16 cellular contexts compared by ENCODE assay signal in genomic region chr20:50378170-50379000, GRCh38.
A peak's percentile ranks its signal among the peaks of the same experiment; 100 is the strongest.
DNase-seq lines count a peak whose midpoint lies in the region; ATAC-seq, FAIRE-seq and TF ChIP-seq lines count a peak whose summit lies in the region.
"Had no signal": no experiment of that assay in that cellular context is flagged by ENCODE, and none has a peak within 500 bp of the region (broad histone marks: within the 10 kb centered on the region; RNA-seq: fewer than 3 reads in every experiment).

No MANE protein-coding gene starts in this region.

- no peaks in the 10 kb centered on the region for H4K20me1 ChIP-seq in HepG2 (ENCODE audit: insufficient read depth, low read length)

- H3K79me2 ChIP-seq in HepG2 (ENCODE audit: insufficient read depth, low read length): no peaks in the 10 kb centered on the region

- H3K36me3 ChIP-seq in RWPE2 (ENCODE audit: low read depth) (no peaks in the 10 kb centered on the region), HepG2 (replicated peaks in 1 of 2; ENCODE audit: control insufficient read depth in 1 of 2, insufficient read depth in 2 of 2, low read length in 2 of 2) (no peaks in the 10 kb centered on the region), skeletal muscle satellite cell (ENCODE audit: insufficient read depth, low read length) (no peaks in the 10 kb centered on the region), H7 (replicated peaks; ENCODE audit: control insufficient read depth, insufficient read depth, low read length) (no peaks in the 10 kb centered on the region)

- ATAC-seq in RWPE2 (ENCODE audit: low read depth) (no peak), HepG2 (no peak), GM19455 (IDR thresholded peaks at IDR 0.05; ENCODE audit: unreplicated experiment) (no peak), T-helper 17 cell (no peak)

- H2AFZ ChIP-seq in HepG2 (ENCODE audit: low read length): no peak overlapping the region

- in situ Hi-C loops in HepG2 (cut with HindIII; ENCODE audit: extremely low pct_ligation_motif_present, low pct_unique_long_range_greater_than_20kb): no loop called here

- H3K27me3 ChIP-seq in AG04450 (ENCODE audit: control insufficient read depth, insufficient read depth, low read length): no peaks in the 10 kb centered on the region
- H3K27me3 ChIP-seq in RWPE2 (ENCODE audit: insufficient read depth, poor library complexity, severe bottlenecking): no peaks in the 10 kb centered on the region
- H3K27me3 ChIP-seq in HepG2 (ENCODE audit: control insufficient read depth in 1 of 2, insufficient read depth in 2 of 2, low read length in 2 of 2): no peaks in the 10 kb centered on the region
- H3K27me3 ChIP-seq in skeletal muscle satellite cell (ENCODE audit: control insufficient read depth, insufficient read depth, low read length): no peaks in the 10 kb centered on the region
- no peaks in the 10 kb centered on the region for H3K27me3 ChIP-seq in H7 (ENCODE audit: control insufficient read depth, insufficient read depth, low read length)

- H3K4me1 ChIP-seq in RWPE2 (ENCODE audit: insufficient read depth, poor library complexity, severe bottlenecking): peaks cover 45% of the 10 kb centered on the region
- H3K4me1 ChIP-seq in HepG2 (ENCODE audit: insufficient read depth, low read length): peaks cover 86% of the 10 kb centered on the region
- H3K4me1 ChIP-seq in skeletal muscle satellite cell (ENCODE audit: control insufficient read depth, insufficient read depth, low read length): peaks cover 24% of the 10 kb centered on the region

- intact Hi-C loops in HepG2 (cut with micrococcal nuclease; ENCODE audit: unreplicated experiment): no loop called here

- H3K4me2 ChIP-seq in HepG2 (ENCODE audit: low read depth, low read length) (peak overlapping the region; percentile 36), skeletal muscle satellite cell (ENCODE audit: low read length) (peak overlapping the region; percentile 61)

- TF ChIP-seq POLR2A in HepG2 (IDR thresholded peaks at IDR 0.05; ENCODE audit: insufficient read depth in 1 of 2, low read depth in 2 of 2, low read length in 2 of 2): no peak

- no peaks in the 10 kb centered on the region for H3K36me3 Mint-ChIP-seq in T-helper 17 cell (ENCODE audit: low read depth)
- H3K36me3 Mint-ChIP-seq: IgD-negative memory B cell had no signal

- peak overlapping the region; percentile 27 for H3K4me3 ChIP-seq in AG04450 (ENCODE audit: low read depth, low read length)
- H3K4me3 ChIP-seq in RWPE2 (ENCODE audit: severe bottlenecking): no peak overlapping the region
- H3K4me3 ChIP-seq in HepG2 (replicated peaks in 1 of 3; ENCODE audit: insufficient read depth in 1 of 3, low read depth in 2 of 3, low read length in 3 of 3): no peak overlapping the region
- H3K4me3 ChIP-seq in skeletal muscle satellite cell (ENCODE audit: low read length): no peak overlapping the region
- H3K4me3 ChIP-seq in H7 (ENCODE audit: insufficient read depth, low read depth, low read length): no peak overlapping the region
- H3K4me3 ChIP-seq: skin epidermis had no signal

- H3K27ac ChIP-seq in AG04450 (ENCODE audit: low read depth, low read length) (peak overlapping the region; percentile 57), RWPE2 (ENCODE audit: poor library complexity, severe bottlenecking) (peak overlapping the region; percentile 38), HepG2 (ENCODE audit: extremely low read length, insufficient read depth, low read length) (no peak overlapping the region)

- H3K9ac ChIP-seq in HepG2 (ENCODE audit: insufficient read depth, low read depth, low read length) (no peak overlapping the region), skeletal muscle satellite cell (ENCODE audit: low read depth, low read length) (peak overlapping the region; percentile 57)

- 0 out of 2 replicates have a peak, but pooled peaks have one; percentile 11 for TF ChIP-seq RAD21 in HepG2 (CRISPR knock-in tag; IDR thresholded peaks at IDR 0.05)

- peaks cover 7% of the 10 kb centered on the region for H3K27me3 Mint-ChIP-seq in T-helper 17 cell

- POLR2A ChIA-PET in AG04450 (lab: Yijun Ruan, JAX) (interaction anchor here (1.5 kb wide), 1 partner anchor 93 kb away, joined by 3 read pairs; no protein-coding TSS in a partner anchor), HepG2 (lab: Yijun Ruan, JAX) (interaction anchor here (1.0 to 3.3 kb wide), 4 partner anchors 9 to 45 kb away, joined by 3 to 14 read pairs (median 5); no protein-coding TSS in a partner anchor)

- no peak overlapping the region for H3K27ac Mint-ChIP-seq in T-helper 17 cell
- H3K27ac Mint-ChIP-seq: B cell, IgD-negative memory B cell had no signal

- WGBS in HepG2 (ENCODE audit: low lambda C conversion rate): 77% methylated on average over 14 of the region's 14 CpGs

- H3K4me3 Mint-ChIP-seq in T-helper 17 cell: no peak overlapping the region
- H3K4me3 Mint-ChIP-seq: B cell had no signal

- CTCF ChIA-PET in AG04450 (lab: Charles Lee): interaction anchor here (1.1 to 1.4 kb wide), 2 partner anchors 9 kb away, joined by 3 to 4 read pairs; no protein-coding TSS in a partner anchor
- CTCF ChIA-PET in HepG2 (lab: Yijun Ruan, JAX; ENCODE audit: low intra/inter-chr PET ratio, low total read pairs): interaction anchor here (3.3 kb wide), 1 partner anchor 192 kb away, joined by 13 read pairs; no protein-coding TSS in a partner anchor

- H3K9me3 ChIP-seq in AG04450 (ENCODE audit: control insufficient read depth, insufficient read depth, low read length) (no peaks in the 10 kb centered on the region), RWPE2 (ENCODE audit: severe bottlenecking) (no peaks in the 10 kb centered on the region), HepG2 (ENCODE audit: low read length) (no peaks in the 10 kb centered on the region), skeletal muscle satellite cell (replicated peaks; ENCODE audit: low read length) (no peaks in the 10 kb centered on the region), T-helper 17 cell (ENCODE audit: control insufficient read depth, low read length, poor library complexity, severe bottlenecking) (no peaks in the 10 kb centered on the region)

- peaks cover 21% of the 10 kb centered on the region for H3K4me1 Mint-ChIP-seq in T-helper 17 cell

- DNase-seq in AG04450 (ENCODE audit: low read depth, low spot score) (no peak), RWPE2 (ENCODE audit: low spot score) (no peak), HepG2 (ENCODE audit: low spot score) (no peak), H7 (no peak), T1000 (lab: John Stamatoyannopoulos, UW) (no peak), T-helper 17 cell (no peak)
- DNase-seq: activated T-cell treated with anti-CD3 and anti-CD28 coated beads, Interleukin-2, amount 50 U/mL, for 48 hours; mesendoderm; NCI-H187; SW 1271 had no signal

- TF ChIP-seq EP300 in HepG2 (IDR thresholded peaks at IDR 0.05; ENCODE audit: low read depth in 2 of 2, low read length in 2 of 2) (no peak), HepG2 (CRISPR knock-in tag; IDR thresholded peaks at IDR 0.05; ENCODE audit: borderline replicate concordance) (no peak)

- BruUV-seq in HepG2 (replicated peaks; lab: Mats Ljungman, UMichigan): no TSS peak

- TF ChIP-seq CTCF in AG04450 (IDR thresholded peaks at IDR 0.05; ENCODE audit: low read depth, low read length) (no peak), RWPE2 (IDR thresholded peaks at IDR 0.05; ENCODE audit: poor library complexity, severe bottlenecking) (no peak), HepG2 (CRISPR knock-in tag; IDR thresholded peaks at IDR 0.05) (no peak)

- no peak for FAIRE-seq in HepG2 (lab: Jason Lieb, UNC)
- FAIRE-seq: astrocyte had no signal

TF ChIP-seq in HepG2, 621 proteins besides CTCF, POLR2A, EP300 and RAD21 (continues in another document):
- TF ChIP-seq NFAT5 (CRISPR knock-in tag; IDR thresholded peaks at IDR 0.05) (0 out of 2 replicates have a peak, but pooled peaks have one; percentile 33), ZNF543 (CRISPR knock-in tag; IDR thresholded peaks at IDR 0.05) (peak; percentile 9; the same call in 1 of the 2 replicates), GATAD2A (CRISPR knock-in tag; IDR thresholded peaks at IDR 0.05) (peak; percentile 58; the same call in 1 of the 2 replicates), SALL2 (CRISPR knock-in tag; IDR thresholded peaks at IDR 0.05) (no peak), ZNF121 (CRISPR knock-in tag; IDR thresholded peaks at IDR 0.05) (0 out of 2 replicates have a peak, but pooled peaks have one; percentile 12), PAX8 (CRISPR knock-in tag; IDR thresholded peaks at IDR 0.05; ENCODE audit: borderline replicate concordance) (0 out of 2 replicates have a peak, but pooled peaks have one; percentile 43), ZNF24 (IDR thresholded peaks at IDR 0.05) (peak; percentile 96)
